ENCODE assay signal across 11 cellular contexts in the genomic region with DNA sequence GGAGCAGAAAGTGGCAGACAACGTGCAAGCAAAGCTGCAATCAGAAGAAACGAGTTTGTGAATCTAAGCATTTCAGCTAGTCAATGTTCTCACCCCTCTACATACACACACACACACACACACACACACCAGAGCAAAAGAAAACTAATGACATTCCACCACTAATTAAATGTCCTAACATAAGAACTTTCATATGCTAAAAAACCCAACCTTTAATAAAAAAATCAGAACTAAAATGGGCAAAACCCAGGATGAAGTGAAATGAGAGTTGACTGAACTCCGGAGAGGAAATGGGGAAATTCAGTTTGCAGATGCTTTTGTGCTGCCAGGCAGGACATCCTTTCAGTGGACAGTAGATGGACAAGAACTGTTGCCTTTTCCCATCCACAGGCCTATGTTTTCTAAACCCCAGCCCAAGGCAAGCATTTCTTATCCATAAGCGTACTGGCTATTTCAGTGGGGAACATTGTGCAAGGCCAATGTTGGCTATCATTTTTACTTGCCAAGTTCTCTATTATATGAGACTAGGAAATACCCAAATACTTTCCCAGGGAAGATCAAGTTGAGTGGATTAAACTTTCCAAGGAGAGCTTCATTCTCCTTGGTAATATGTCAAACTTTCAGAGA. TPM values are rescaled to one million over a fixed set of nuclear protein-coding genes. Genes with fewer than 3 reads are reported as not detected.
DNase-seq lines count a peak whose midpoint lies in the region; ATAC-seq, FAIRE-seq and TF ChIP-seq lines count a peak whose summit lies in the region.
"Had no signal": no experiment of that assay in that cellular context is flagged by ENCODE, and none has a peak within 500 bp of the region (broad histone marks: within the 10 kb centered on the region; RNA-seq: fewer than 3 reads in every experiment).

No MANE protein-coding gene starts in this region.

- TF ChIP-seq CTCF in mammary epithelial cell (conservative IDR thresholded peaks at IDR 0.05 in 1 of 2, IDR thresholded peaks at IDR 0.05 in 1 of 2; ENCODE audit: extremely low read depth in 1 of 2, insufficient read depth in 1 of 2, low read depth in 1 of 2, low read length in 2 of 2): no peak
- TF ChIP-seq CTCF in keratinocyte (optimal IDR thresholded peaks at IDR 0.05 in 1 of 3, IDR thresholded peaks at IDR 0.05 in 1 of 3, conservative IDR thresholded peaks at IDR 0.05 in 1 of 3; ENCODE audit: extremely low read depth in 1 of 3, insufficient read depth in 2 of 3, low read length in 3 of 3): no peak

- H4K20me1 ChIP-seq in mammary epithelial cell (ENCODE audit: insufficient read depth, low read length) (no peaks in the 10 kb centered on the region), keratinocyte (ENCODE audit: control insufficient read depth, extremely low read depth, insufficient read depth, low read length) (no peaks in the 10 kb centered on the region)

- no peaks in the 10 kb centered on the region for H3K9me1 ChIP-seq in keratinocyte (ENCODE audit: control insufficient read depth, extremely low read depth, insufficient read depth, low read length)

- in situ Hi-C loops in mammary epithelial cell (cut with MboI; ENCODE audit: low sequenced_read_pairs in 2 of 2): loop anchor here in 1 of 2 donors (5.0 kb wide), 1 partner anchor 207 kb away; no protein-coding TSS in a partner anchor

- 27% methylated on average over 4 of the region's 4 CpGs for WGBS in mammary epithelial cell (ENCODE audit: low coverage, missing lambda C conversion rate)

- FAIRE-seq in keratinocyte (lab: Jason Lieb, UNC): no peak
- FAIRE-seq: kidney had no signal

- H3K79me2 ChIP-seq in mammary epithelial cell (ENCODE audit: insufficient read depth, low read length) (no peaks in the 10 kb centered on the region), keratinocyte (ENCODE audit: control insufficient read depth, insufficient read depth, low read length) (no peaks in the 10 kb centered on the region)

- H2AFZ ChIP-seq in mammary epithelial cell (ENCODE audit: low read depth, low read length) (peak overlapping the region; percentile 1), keratinocyte (ENCODE audit: control insufficient read depth, low read length) (peak overlapping the region; percentile 30)

- intact Hi-C loops in mammary epithelial cell (cut with micrococcal nuclease): loop anchor here (1.0 to 2.0 kb wide), 8 partner anchors 43 to 232 kb away; partner anchors contain the start of gene NAA20

- peaks cover 0 to 13% of the 10 kb centered on the region in 2 donors for H3K9me3 Mint-ChIP-seq in activated naive CD4-positive, alpha-beta T cell treated with anti-CD3 and anti-CD28 coated beads, Interleukin-2, amount 50 U/mL, for 72 hours

- DNase-seq in HCEC 1CT (peak; percentile 18), mammary epithelial cell (peak; percentile 21), keratinocyte (ENCODE audit: low read depth, low spot score) (no peak), SIG-M5 (lab: John Stamatoyannopoulos, UW) (no peak), RPMI8226 (no peak)
- no peak for DNase-seq in activated naive CD4-positive, alpha-beta T cell treated with anti-CD3 and anti-CD28 coated beads, Interleukin-2, amount 50 U/mL, for 72 hours (ENCODE audit: low spot score in 2 of 2)
- DNase-seq: activated CD4-positive, alpha-beta T cell treated with anti-CD3 and anti-CD28 coated beads, Interleukin-2, amount 50 U/mL, for 4 hours had no signal

- peak overlapping the region; percentile 41 for H3K9ac ChIP-seq in mammary epithelial cell (ENCODE audit: insufficient read depth, low read length)
- H3K9ac ChIP-seq in keratinocyte (ENCODE audit: control insufficient read depth, extremely low read depth, insufficient read depth, low read length): peak overlapping the region; percentile 61

- CTCF ChIA-PET in mammary epithelial cell (lab: Charles Lee; ENCODE audit: low non-redundant PET): interaction anchor here (0.6 kb wide), 2 partner anchors 102 to 207 kb away, joined by 5 read pairs; no protein-coding TSS in a partner anchor

- H3K9me3 ChIP-seq in mammary epithelial cell (replicated peaks; ENCODE audit: insufficient read depth, low read length): no peaks in the 10 kb centered on the region
- no peaks in the 10 kb centered on the region for H3K9me3 ChIP-seq in keratinocyte (ENCODE audit: control insufficient read depth, low read depth, low read length)

- peak overlapping the region; percentile 74 for H3K4me2 ChIP-seq in mammary epithelial cell (ENCODE audit: insufficient read depth, low read depth, low read length)
- H3K4me2 ChIP-seq in keratinocyte (ENCODE audit: control insufficient read depth, extremely low read depth, insufficient read depth, low read depth, low read length): peak overlapping the region; percentile 67

- dilution Hi-C loops in mammary epithelial cell (cut with HindIII; ENCODE audit: low sequenced_read_pairs) (no loop called here), keratinocyte (cut with MboI; ENCODE audit: extremely low pct_ligation_motif_present, low sequenced_read_pairs) (no loop called here)

- no TSS peak for BruUV-seq in mammary epithelial cell (replicated peaks; lab: Mats Ljungman, UMichigan)

- H3K4me1 ChIP-seq in mammary epithelial cell (ENCODE audit: insufficient read depth, low read length) (peaks cover 43% of the 10 kb centered on the region), keratinocyte (ENCODE audit: control insufficient read depth, extremely low read depth, insufficient read depth, low read length) (peaks cover 38% of the 10 kb centered on the region)

- no peak overlapping the region for H3K4me3 ChIP-seq in mammary epithelial cell (replicated peaks in 1 of 3; ENCODE audit: insufficient read depth in 1 of 3, low read depth in 2 of 3, low read length in 3 of 3)
- H3K4me3 ChIP-seq in keratinocyte (ENCODE audit: control insufficient read depth in 2 of 3, extremely low read depth in 1 of 3, insufficient read depth in 2 of 3, low read depth in 1 of 3, low read length in 3 of 3): peak overlapping the region in 1 of 3 experiments; percentile 8
- no peak overlapping the region for H3K4me3 ChIP-seq in skin epidermis
- H3K4me3 ChIP-seq: tibial nerve had no signal

- H3K27me3 ChIP-seq in mammary epithelial cell (ENCODE audit: insufficient read depth, low read length) (no peaks in the 10 kb centered on the region), keratinocyte (ENCODE audit: control insufficient read depth, extremely low read depth, insufficient read depth, low read length) (no peaks in the 10 kb centered on the region)
- H3K27me3 ChIP-seq: tibial nerve had no signal

- no peak overlapping the region for H3K27ac Mint-ChIP-seq in activated naive CD4-positive, alpha-beta T cell treated with anti-CD3 and anti-CD28 coated beads, Interleukin-2, amount 50 U/mL, for 72 hours

- H3K27ac ChIP-seq in mammary epithelial cell (ENCODE audit: insufficient read depth, low read depth, low read length) (peak overlapping the region; percentile 93), keratinocyte (ENCODE audit: control insufficient read depth, insufficient read depth, low read length) (peak overlapping the region; percentile 65), skin epidermis (peak overlapping the region in 14 of 21 experiments; percentile 16 to 72 (median 60))

- no peak for ATAC-seq in HG03095 (IDR thresholded peaks at IDR 0.05; ENCODE audit: unreplicated experiment)
- no peak for ATAC-seq in activated naive CD4-positive, alpha-beta T cell treated with anti-CD3 and anti-CD28 coated beads, Interleukin-2, amount 50 U/mL, for 72 hours

- no peaks in the 10 kb centered on the region for H3K36me3 Mint-ChIP-seq in activated naive CD4-positive, alpha-beta T cell treated with anti-CD3 and anti-CD28 coated beads, Interleukin-2, amount 50 U/mL, for 72 hours

- H3K36me3 ChIP-seq in mammary epithelial cell (ENCODE audit: insufficient read depth, low read length) (no peaks in the 10 kb centered on the region), keratinocyte (ENCODE audit: control insufficient read depth in 2 of 2, extremely low read depth in 1 of 2, insufficient read depth in 2 of 2, low read length in 2 of 2) (no peaks in the 10 kb centered on the region)
- H3K36me3 ChIP-seq: tibial nerve had no signal

RNA-seq across cellular contexts. Expression of gene RIN2, which starts 27.2 kb away (rescaled TPM):
- 10 to 100 TPM; 42.2 to 45.2 TPM for total RNA-seq in mammary epithelial cell
- polyA plus RNA-seq in mammary epithelial cell (29.1 TPM), keratinocyte (40.1 to 51.9 TPM (median 41.2 TPM) in 3 replicates)
- polyA minus RNA-seq in mammary epithelial cell (93.5 TPM), keratinocyte (73.2 to 137 TPM (median 135 TPM) in 3 replicates)
- 23.9 TPM for polyA plus RNA-seq in keratinocyte (2011; ENCODE audit: low read depth)
- polyA plus RNA-seq in keratinocyte (2011; cell fraction: cytosol; rRNA removed): 24.1 and 30.0 TPM in 2 replicates
- 46.3 and 52.2 TPM in 2 replicates for polyA plus RNA-seq in keratinocyte (2011; cell fraction: nucleus; rRNA removed)
- polyA plus RNA-seq in keratinocyte (2012; ENCODE audit: low replicate concordance): 22.9 and 44.3 TPM in 2 replicates
- 60.0 TPM for polyA minus RNA-seq in keratinocyte (2011; cell fraction: cytosol; rRNA and poly(A)+ RNA removed)
- polyA minus RNA-seq in keratinocyte (2011; cell fraction: nucleus; rRNA and poly(A)+ RNA removed): 57.0 and 88.8 TPM in 2 replicates
- total RNA-seq in activated naive CD4-positive, alpha-beta T cell treated with anti-CD3 and anti-CD28 coated beads, Interleukin-2, amount 50 U/mL, for 72 hours: not detected

Comparison
In these comparisons a context has a peak if more than half of its experiments do, and no peak if none do; other contexts are left out.
1. DNase-seq: peak in HCEC 1CT (single experiment) and mammary epithelial cell (single experiment); none in keratinocyte (single experiment), activated naive CD4-positive, alpha-beta T cell treated with anti-CD3 and anti-CD28 coated beads, Interleukin-2, amount 50 U/mL, for 72 hours (0 of 2), SIG-M5 (single experiment) and RPMI8226 (single experiment).
2. RNA of gene RIN2, which starts 27.2 kb away (total RNA-seq): 42.2 to 45.2 TPM in mammary epithelial cell; not detected in activated naive CD4-positive, alpha-beta T cell treated with anti-CD3 and anti-CD28 coated beads, Interleukin-2, amount 50 U/mL, for 72 hours; every median in the first group is over 10 times any median in the second.
3. Peak in every context shown above with its lines, with median percentiles within 50 percentile points of each other: H3K27ac ChIP-seq.